13 cellular contexts compared by ENCODE assay signal in genomic region chr2:139175510-139175909, GRCh38.
"Had no signal": no experiment of that assay in that cellular context is flagged by ENCODE, and none has a peak within 500 bp of the region (broad histone marks: within the 10 kb centered on the region; RNA-seq: fewer than 3 reads in every experiment).

No MANE protein-coding gene starts in this region.

- H3K4me1 ChIP-seq: ascending aorta, colonic mucosa, sigmoid colon, upper lobe of right lung had no signal

- H3K4me3 ChIP-seq: ascending aorta, colonic mucosa, lung, sigmoid colon, upper lobe of right lung had no signal

- H3K36me3 ChIP-seq: ascending aorta, colonic mucosa, sigmoid colon, upper lobe of right lung had no signal

- H3K27me3 Mint-ChIP-seq: activated naive CD4-positive, alpha-beta T cell treated with anti-CD3 and anti-CD28 coated beads, Interleukin-2, amount 50 U/mL, for 24 hours; central memory CD8-positive, alpha-beta T cell; natural killer cell treated with Interleukin-12 subunit alpha and Interleukin-12 subunit beta and Interleukin-15 and Interleukin-18, amount 100 ng/mL, for 72 hours; stimulated activated naive B cell treated with anti-CD40 and anti-IgM and Interleukin-4, amounts not matched to agents 10 μg/mL and 1 μg/mL and 100 μg/mL, for 72 hours had no signal

- DNase-seq: activated CD4-positive, alpha-beta T cell treated with anti-CD3 and anti-CD28 coated beads, Interleukin-2, amount 50 U/mL, for 4 hours; activated gamma-delta T cell; colonic mucosa; hypothalamus; sigmoid colon; stimulated activated naive B cell treated with anti-CD40 and anti-IgM and Interleukin-4, amounts not matched to agents 10 μg/mL and 1 μg/mL and 100 μg/mL, for 72 hours; upper lobe of right lung had no signal

- H3K27ac ChIP-seq: ascending aorta, colonic mucosa, sigmoid colon, upper lobe of right lung had no signal

- H3K4me1 Mint-ChIP-seq: activated naive CD4-positive, alpha-beta T cell treated with anti-CD3 and anti-CD28 coated beads, Interleukin-2, amount 50 U/mL, for 24 hours; central memory CD8-positive, alpha-beta T cell; stimulated activated naive B cell treated with anti-CD40 and anti-IgM and Interleukin-4, amounts not matched to agents 10 μg/mL and 1 μg/mL and 100 μg/mL, for 72 hours had no signal

- H3K36me3 Mint-ChIP-seq: activated naive CD4-positive, alpha-beta T cell treated with anti-CD3 and anti-CD28 coated beads, Interleukin-2, amount 50 U/mL, for 24 hours; mesothelial cell of epicardium; natural killer cell treated with Interleukin-12 subunit alpha and Interleukin-12 subunit beta and Interleukin-15 and Interleukin-18, amount 100 ng/mL, for 72 hours; stimulated activated naive B cell treated with anti-CD40 and anti-IgM and Interleukin-4, amounts not matched to agents 10 μg/mL and 1 μg/mL and 100 μg/mL, for 72 hours had no signal

- H3K27me3 ChIP-seq: ascending aorta, colonic mucosa, sigmoid colon, upper lobe of right lung had no signal

- H3K4me3 Mint-ChIP-seq: activated naive CD4-positive, alpha-beta T cell treated with anti-CD3 and anti-CD28 coated beads, Interleukin-2, amount 50 U/mL, for 24 hours; central memory CD8-positive, alpha-beta T cell; mesothelial cell of epicardium; natural killer cell treated with Interleukin-12 subunit alpha and Interleukin-12 subunit beta and Interleukin-15 and Interleukin-18, amount 100 ng/mL, for 72 hours; stimulated activated naive B cell treated with anti-CD40 and anti-IgM and Interleukin-4, amounts not matched to agents 10 μg/mL and 1 μg/mL and 100 μg/mL, for 72 hours had no signal

- ATAC-seq: natural killer cell treated with Interleukin-12 subunit alpha and Interleukin-12 subunit beta and Interleukin-15 and Interleukin-18, amount 100 ng/mL, for 72 hours; stimulated activated naive B cell treated with anti-CD40 and anti-IgM and Interleukin-4, amounts not matched to agents 10 μg/mL and 1 μg/mL and 100 μg/mL, for 72 hours; upper lobe of right lung had no signal

- H3K27ac Mint-ChIP-seq: activated naive CD4-positive, alpha-beta T cell treated with anti-CD3 and anti-CD28 coated beads, Interleukin-2, amount 50 U/mL, for 24 hours; mesothelial cell of epicardium; natural killer cell treated with Interleukin-12 subunit alpha and Interleukin-12 subunit beta and Interleukin-15 and Interleukin-18, amount 100 ng/mL, for 72 hours; stimulated activated naive B cell treated with anti-CD40 and anti-IgM and Interleukin-4, amounts not matched to agents 10 μg/mL and 1 μg/mL and 100 μg/mL, for 72 hours had no signal

- H3K9me3 ChIP-seq: ascending aorta, colonic mucosa, sigmoid colon, upper lobe of right lung had no signal
